Comparison of ENCODE assay signal across 14 cellular contexts in the genomic region with DNA sequence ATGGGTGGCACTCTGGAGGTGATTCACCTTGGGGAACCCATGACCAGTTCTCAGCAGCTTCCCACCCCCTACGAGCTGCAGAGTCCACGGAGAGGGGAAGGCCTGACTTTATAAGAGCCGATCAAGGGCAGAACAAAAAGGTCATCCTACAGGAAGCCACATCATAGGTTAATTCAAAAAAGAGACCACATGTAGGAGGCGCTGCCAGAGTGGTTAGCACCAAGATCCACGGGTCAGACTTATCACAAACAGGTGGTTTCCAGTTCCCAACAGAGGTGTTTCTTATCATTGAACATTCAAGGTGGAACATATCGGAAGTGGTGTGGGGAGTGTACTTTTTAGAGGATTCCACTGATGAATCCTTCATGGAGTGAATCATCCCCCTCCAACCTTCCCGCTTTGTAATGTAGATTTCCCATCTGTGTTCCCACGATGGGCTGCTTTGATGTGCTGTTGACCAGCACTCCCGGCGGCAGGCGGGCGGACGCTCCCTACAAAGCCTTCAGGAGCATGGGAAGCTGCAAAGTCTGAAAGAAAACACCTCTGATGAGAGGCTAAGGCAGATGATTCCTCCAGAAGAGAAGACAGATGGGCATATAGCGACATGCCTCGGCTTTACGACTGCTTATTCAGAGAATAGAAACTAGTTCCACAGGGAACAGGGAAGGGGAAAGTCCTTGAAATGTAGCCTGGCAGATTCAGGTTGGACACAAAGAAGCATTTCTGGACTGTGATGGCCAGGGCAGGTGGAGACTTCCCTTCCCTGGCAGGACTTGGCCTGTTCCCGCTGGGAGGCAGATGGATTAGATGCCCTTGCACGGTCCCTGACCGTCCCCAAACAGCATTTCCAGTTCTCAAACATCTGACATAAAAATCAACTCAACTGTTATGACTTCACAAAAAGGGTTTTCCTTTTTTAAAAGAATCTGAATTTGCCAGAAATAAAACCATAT.
DNase-seq lines count a peak whose midpoint lies in the region; ATAC-seq, FAIRE-seq and TF ChIP-seq lines count a peak whose summit lies in the region.
"Had no signal": no experiment of that assay in that cellular context is flagged by ENCODE, and none has a peak within 500 bp of the region (broad histone marks: within the 10 kb centered on the region; RNA-seq: fewer than 3 reads in every experiment).

No MANE protein-coding gene starts in this region.

- no peak overlapping the region for H3K4me2 ChIP-seq in mesendoderm (ENCODE audit: low read length)

- H3K56ac ChIP-seq in mesendoderm (ENCODE audit: low read length) = no peak overlapping the region

- H3K9ac ChIP-seq in mesendoderm (ENCODE audit: low read length) = no peak overlapping the region

- no peak overlapping the region for H2BK5ac ChIP-seq in mesendoderm (ENCODE audit: low read length)

- TF ChIP-seq CTCF in breast epithelium (IDR thresholded peaks at IDR 0.05) (no peak), MCF 10A (IDR thresholded peaks at IDR 0.05; ENCODE audit: unreplicated experiment) (no peak)

- H3K4me3 ChIP-seq in breast epithelium (no peak overlapping the region), mesendoderm (ENCODE audit: low read length) (no peak overlapping the region)
- H3K4me3 ChIP-seq: HAP-1 had no signal

- peak; percentile 99 for ATAC-seq in activated naive CD8-positive, alpha-beta T cell treated with anti-CD3 and anti-CD28 coated beads, Interleukin-2, amount 50 U/mL, for 24 hours
- ATAC-seq in HG03159 (IDR thresholded peaks at IDR 0.05; ENCODE audit: unreplicated experiment) (no peak), Right ventricle myocardium superior (ENCODE audit: poor library complexity) (no peak)

- intact Hi-C loops in breast epithelium (cut with DNase I; ENCODE audit: low total_unique reads) (no loop called here), MCF 10A (cut with micrococcal nuclease) (no loop called here), Right ventricle myocardium superior (cut with DNase I) (no loop called here)

- no peaks in the 10 kb centered on the region for H3K9me3 ChIP-seq in breast epithelium
- H3K9me3 ChIP-seq: HAP-1 had no signal

- H3K4ac ChIP-seq in mesendoderm (ENCODE audit: low read depth, low read length) = no peak overlapping the region

- DNase-seq in breast epithelium (ENCODE audit: low spot score in 2 of 2) (no peak), MCF 10A (ENCODE audit: unreplicated experiment) (no peak), mesendoderm (peak; percentile 68), frontal cortex (ENCODE audit: low spot score in 2 of 2) (no peak), NCI-H1105 (lab: John Stamatoyannopoulos, UW) (no peak), Right ventricle myocardium superior (no peak)
- peak; percentile 56 for DNase-seq in activated naive CD8-positive, alpha-beta T cell treated with anti-CD3 and anti-CD28 coated beads, Interleukin-2, amount 50 U/mL, for 24 hours
- DNase-seq: activated CD4-positive, CD25-positive, alpha-beta regulatory T cell; AML-193; amniotic stem cell; MM.1S; SIG-M5 had no signal

- H3K79me2 ChIP-seq in mesendoderm (ENCODE audit: control insufficient read depth, insufficient read depth, low read length) = no peaks in the 10 kb centered on the region

- H2BK15ac ChIP-seq in mesendoderm (replicated peaks; ENCODE audit: low read depth) = no peak overlapping the region

- H3K27ac Mint-ChIP-seq in MCF 10A (ENCODE audit: low read depth, unreplicated experiment) = no peak overlapping the region
- H3K27ac Mint-ChIP-seq in activated naive CD8-positive, alpha-beta T cell treated with anti-CD3 and anti-CD28 coated beads, Interleukin-2, amount 50 U/mL, for 24 hours = peak overlapping the region; percentile 83

- no TSS peak for BruUV-seq in MCF 10A (replicated peaks; lab: Mats Ljungman, UMichigan)

- H4K8ac ChIP-seq in mesendoderm (ENCODE audit: low read depth, low read length) = no peak overlapping the region

- H3K4me1 ChIP-seq in breast epithelium (peaks cover 3 to 8% of the 10 kb centered on the region in 2 donors), mesendoderm (ENCODE audit: control insufficient read depth, low read depth, low read length) (no peaks in the 10 kb centered on the region)
- H3K4me1 ChIP-seq: HAP-1 had no signal

- H3K36me3 ChIP-seq in breast epithelium (no peaks in the 10 kb centered on the region), mesendoderm (ENCODE audit: control insufficient read depth, insufficient read depth, low read length) (no peaks in the 10 kb centered on the region)
- H3K36me3 ChIP-seq: HAP-1 had no signal

- H4K5ac ChIP-seq in mesendoderm (ENCODE audit: low read length) = no peak overlapping the region

- no peak overlapping the region for H2AK5ac ChIP-seq in mesendoderm (ENCODE audit: low read length)

- POLR2A ChIA-PET in MCF 10A (lab: Yijun Ruan, JAX) = interaction anchor here (0.6 kb wide), 1 partner anchor 97 kb away, joined by 3 read pairs; no protein-coding TSS in a partner anchor

- H3K27me3 Mint-ChIP-seq in MCF 10A (ENCODE audit: insufficient read depth, unreplicated experiment) = no peaks in the 10 kb centered on the region
- H3K27me3 Mint-ChIP-seq in activated naive CD8-positive, alpha-beta T cell treated with anti-CD3 and anti-CD28 coated beads, Interleukin-2, amount 50 U/mL, for 24 hours = peaks cover 17% of the 10 kb centered on the region

- H3K9me3 Mint-ChIP-seq in MCF 10A (ENCODE audit: unreplicated experiment) = no peaks in the 10 kb centered on the region
- H3K9me3 Mint-ChIP-seq in activated naive CD8-positive, alpha-beta T cell treated with anti-CD3 and anti-CD28 coated beads, Interleukin-2, amount 50 U/mL, for 24 hours = no peaks in the 10 kb centered on the region

- H3K27ac ChIP-seq in breast epithelium = peak overlapping the region; percentile 7 to 60
- no peak overlapping the region for H3K27ac ChIP-seq in mesendoderm (ENCODE audit: low read depth, low read length)

- H3K27me3 ChIP-seq in breast epithelium = no peaks in the 10 kb centered on the region
- no peaks in the 10 kb centered on the region for H3K27me3 ChIP-seq in mesendoderm (ENCODE audit: insufficient read depth, low read length, poor library complexity)

- WGBS in mesendoderm (ENCODE audit: extremely low coverage, insufficient coverage, low lambda C conversion rate) = no CpG with 5 or more reads among the region's 19 CpGs

- no peak overlapping the region for H3K4me3 Mint-ChIP-seq in MCF 10A (ENCODE audit: unreplicated experiment)
- H3K4me3 Mint-ChIP-seq in activated naive CD8-positive, alpha-beta T cell treated with anti-CD3 and anti-CD28 coated beads, Interleukin-2, amount 50 U/mL, for 24 hours = no peak overlapping the region

- no peaks in the 10 kb centered on the region for H3K4me1 Mint-ChIP-seq in MCF 10A (ENCODE audit: insufficient read depth, unreplicated experiment)
- H3K4me1 Mint-ChIP-seq in activated naive CD8-positive, alpha-beta T cell treated with anti-CD3 and anti-CD28 coated beads, Interleukin-2, amount 50 U/mL, for 24 hours = peaks cover 33% of the 10 kb centered on the region

- CTCF ChIA-PET in MCF 10A (lab: Yijun Ruan, JAX) = interaction anchor here (0.6 kb wide), 2 partner anchors 12 to 108 kb away, joined by 3 to 4 read pairs; no protein-coding TSS in a partner anchor

- no peak overlapping the region for H3K18ac ChIP-seq in mesendoderm (ENCODE audit: low read length)

- TF ChIP-seq POLR2A in breast epithelium (IDR thresholded peaks at IDR 0.05) = no peak

- peak overlapping the region; percentile 68 for H3K23ac ChIP-seq in mesendoderm (ENCODE audit: low read length)

- no peaks in the 10 kb centered on the region for H3K36me3 Mint-ChIP-seq in MCF 10A (ENCODE audit: insufficient read depth, unreplicated experiment)
- H3K36me3 Mint-ChIP-seq in activated naive CD8-positive, alpha-beta T cell treated with anti-CD3 and anti-CD28 coated beads, Interleukin-2, amount 50 U/mL, for 24 hours (ENCODE audit: low read depth) = no peaks in the 10 kb centered on the region

- FAIRE-seq in frontal cortex (lab: Jason Lieb, UNC) = no peak

- no peak overlapping the region for H2BK120ac ChIP-seq in mesendoderm (ENCODE audit: low read depth, low read length)

- no peaks in the 10 kb centered on the region for H3K79me1 ChIP-seq in mesendoderm (ENCODE audit: low read length)

Comparison
In these comparisons a context has a peak if more than half of its experiments do, and no peak if none do; other contexts are left out.
1. DNase-seq: peak in activated naive CD8-positive, alpha-beta T cell treated with anti-CD3 and anti-CD28 coated beads, Interleukin-2, amount 50 U/mL, for 24 hours (single experiment) and mesendoderm (single experiment); none in breast epithelium (0 of 2), MCF 10A (single experiment), frontal cortex (0 of 2), NCI-H1105 (single experiment) and Right ventricle myocardium superior (single experiment).